Comparison of ENCODE assay signal across 1 cellular context in the genomic region with DNA sequence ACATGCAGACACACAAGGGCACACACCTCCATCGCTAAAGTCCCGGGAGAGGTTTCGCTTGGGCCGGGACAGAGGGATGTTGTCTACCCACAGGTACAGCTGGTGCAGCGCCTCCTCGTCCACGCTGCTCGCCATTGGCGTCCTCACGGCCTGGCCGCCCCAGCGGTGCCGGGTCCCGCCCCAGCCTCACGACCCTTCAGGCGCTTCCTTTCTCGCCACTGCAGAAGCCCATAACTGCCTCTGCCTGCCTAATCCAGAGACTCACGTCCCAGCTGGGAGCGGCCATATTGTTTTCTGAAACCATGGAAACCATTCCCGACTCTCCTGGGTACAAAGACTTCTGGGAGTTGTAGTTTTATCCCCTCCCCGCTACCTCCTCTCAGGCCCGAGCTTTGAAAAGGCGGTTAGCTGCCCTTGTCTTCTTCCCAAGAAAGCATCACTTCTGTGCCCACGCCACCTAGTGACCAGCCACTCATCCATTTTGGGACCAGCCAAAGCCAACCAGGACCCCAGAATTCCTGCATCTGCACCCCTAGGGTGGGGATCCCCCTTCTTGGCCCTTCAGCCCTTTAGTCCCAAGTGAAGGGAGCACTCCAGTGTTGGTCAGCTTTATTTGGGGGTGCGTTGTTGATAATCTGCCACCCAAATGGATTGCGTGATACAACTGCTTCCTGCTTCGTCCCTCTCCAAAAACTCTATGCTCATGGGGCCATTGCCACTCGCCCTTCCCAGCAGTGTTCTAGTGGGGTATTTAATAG.
A peak's percentile ranks its signal among the peaks of the same experiment; 100 is the strongest.
TF ChIP-seq lines count a peak whose summit lies in the region.

A gene with protein sequence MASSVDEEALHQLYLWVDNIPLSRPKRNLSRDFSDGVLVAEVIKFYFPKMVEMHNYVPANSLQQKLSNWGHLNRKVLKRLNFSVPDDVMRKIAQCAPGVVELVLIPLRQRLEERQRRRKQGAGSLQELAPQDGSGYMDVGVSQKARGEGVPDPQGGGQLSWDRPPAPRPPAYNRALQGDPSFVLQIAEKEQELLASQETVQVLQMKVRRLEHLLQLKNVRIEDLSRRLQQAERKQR (minus strand): TSS at position 296 of the 758 bp plus-strand sequence. CDS start 161 bp downstream, at position 135.

TF ChIP-seq in HepG2, 621 proteins besides CTCF, POLR2A, EP300 and RAD21 (continued from another document and continues in another):
- TF ChIP-seq, protein P1, sequence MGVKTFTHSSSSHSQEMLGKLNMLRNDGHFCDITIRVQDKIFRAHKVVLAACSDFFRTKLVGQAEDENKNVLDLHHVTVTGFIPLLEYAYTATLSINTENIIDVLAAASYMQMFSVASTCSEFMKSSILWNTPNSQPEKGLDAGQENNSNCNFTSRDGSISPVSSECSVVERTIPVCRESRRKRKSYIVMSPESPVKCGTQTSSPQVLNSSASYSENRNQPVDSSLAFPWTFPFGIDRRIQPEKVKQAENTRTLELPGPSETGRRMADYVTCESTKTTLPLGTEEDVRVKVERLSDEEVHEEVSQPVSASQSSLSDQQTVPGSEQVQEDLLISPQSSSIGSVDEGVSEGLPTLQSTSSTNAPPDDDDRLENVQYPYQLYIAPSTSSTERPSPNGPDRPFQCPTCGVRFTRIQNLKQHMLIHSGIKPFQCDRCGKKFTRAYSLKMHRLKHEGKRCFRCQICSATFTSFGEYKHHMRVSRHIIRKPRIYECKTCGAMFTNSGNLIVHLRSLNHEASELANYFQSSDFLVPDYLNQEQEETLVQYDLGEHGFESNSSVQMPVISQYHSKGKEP (CRISPR knock-in tag; IDR thresholded peaks at IDR 0.05): no peak
- TF ChIP-seq, protein P2, sequence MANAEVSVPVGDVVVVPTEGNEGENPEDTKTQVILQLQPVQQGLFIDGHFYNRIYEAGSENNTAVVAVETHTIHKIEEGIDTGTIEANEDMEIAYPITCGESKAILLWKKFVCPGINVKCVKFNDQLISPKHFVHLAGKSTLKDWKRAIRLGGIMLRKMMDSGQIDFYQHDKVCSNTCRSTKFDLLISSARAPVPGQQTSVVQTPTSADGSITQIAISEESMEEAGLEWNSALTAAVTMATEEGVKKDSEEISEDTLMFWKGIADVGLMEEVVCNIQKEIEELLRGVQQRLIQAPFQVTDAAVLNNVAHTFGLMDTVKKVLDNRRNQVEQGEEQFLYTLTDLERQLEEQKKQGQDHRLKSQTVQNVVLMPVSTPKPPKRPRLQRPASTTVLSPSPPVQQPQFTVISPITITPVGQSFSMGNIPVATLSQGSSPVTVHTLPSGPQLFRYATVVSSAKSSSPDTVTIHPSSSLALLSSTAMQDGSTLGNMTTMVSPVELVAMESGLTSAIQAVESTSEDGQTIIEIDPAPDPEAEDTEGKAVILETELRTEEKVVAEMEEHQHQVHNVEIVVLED (CRISPR knock-in tag; IDR thresholded peaks at IDR 0.05; ENCODE audit: borderline replicate concordance): peak; percentile 64; the same call in 1 of the 2 replicates
- TF ChIP-seq SRSF1 (optimal IDR thresholded peaks at IDR 0.05; ENCODE audit: low read depth, low read length) (peak; percentile 74), CEBPG (CRISPR knock-in tag; IDR thresholded peaks at IDR 0.05) (0 out of 2 replicates have a peak, but pooled peaks have one; percentile 22), KLF13 (CRISPR knock-in tag; IDR thresholded peaks at IDR 0.05) (no peak), MIXL1 (CRISPR knock-in tag; IDR thresholded peaks at IDR 0.05) (peak; percentile 62; the same call in 1 of the 2 replicates), ISL2 (CRISPR knock-in tag; IDR thresholded peaks at IDR 0.05) (no peak), SAFB2 (CRISPR knock-in tag; IDR thresholded peaks at IDR 0.05; ENCODE audit: borderline replicate concordance, low read depth) (peak; percentile 34; the same call in 1 of the 2 replicates), ZNF605 (CRISPR knock-in tag; IDR thresholded peaks at IDR 0.05) (0 out of 2 replicates have a peak, but pooled peaks have one; percentile 18), RXRA (CRISPR knock-in tag; IDR thresholded peaks at IDR 0.05) (peak; percentile 32; the same call in 1 of the 2 replicates), MXI1 (IDR thresholded peaks at IDR 0.05; ENCODE audit: borderline replicate concordance, low read depth, low read length) (peak; percentile 98), ZNF230 (CRISPR knock-in tag; IDR thresholded peaks at IDR 0.05) (no peak), HNF4G (IDR thresholded peaks at IDR 0.05; ENCODE audit: borderline replicate concordance, low read depth, low read length) (no peak), HNF4G (CRISPR knock-in tag; IDR thresholded peaks at IDR 0.05; ENCODE audit: borderline replicate concordance, low read depth) (0 out of 2 replicates have a peak, but pooled peaks have one; percentile 30), SMC3 (IDR thresholded peaks at IDR 0.05; ENCODE audit: low read length) (peak; percentile 74), ESRRA (CRISPR knock-in tag; IDR thresholded peaks at IDR 0.05; ENCODE audit: low read depth) (peak; percentile 47; the same call in 1 of the 2 replicates), MLLT10 (CRISPR knock-in tag; IDR thresholded peaks at IDR 0.05) (no peak), ZNF3 (CRISPR knock-in tag; IDR thresholded peaks at IDR 0.05) (no peak), ZNF768 (CRISPR knock-in tag; IDR thresholded peaks at IDR 0.05) (peak; percentile 70; the same call in 1 of the 2 replicates), TBP (CRISPR knock-in tag; IDR thresholded peaks at IDR 0.05) (no peak), HNRNPH1 (optimal IDR thresholded peaks at IDR 0.05; ENCODE audit: low read depth, low read length) (peak; percentile 55)
- TF ChIP-seq, protein P3, sequence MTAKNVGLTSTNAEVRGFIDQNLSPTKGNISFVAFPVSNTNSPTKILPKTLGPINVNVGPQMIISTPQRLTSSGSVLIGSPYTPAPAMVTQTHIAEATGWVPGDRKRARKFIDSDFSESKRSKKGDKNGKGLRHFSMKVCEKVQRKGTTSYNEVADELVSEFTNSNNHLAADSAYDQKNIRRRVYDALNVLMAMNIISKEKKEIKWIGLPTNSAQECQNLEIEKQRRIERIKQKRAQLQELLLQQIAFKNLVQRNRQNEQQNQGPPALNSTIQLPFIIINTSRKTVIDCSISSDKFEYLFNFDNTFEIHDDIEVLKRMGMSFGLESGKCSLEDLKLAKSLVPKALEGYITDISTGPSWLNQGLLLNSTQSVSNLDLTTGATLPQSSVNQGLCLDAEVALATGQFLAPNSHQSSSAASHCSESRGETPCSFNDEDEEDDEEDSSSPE (CRISPR knock-in tag; IDR thresholded peaks at IDR 0.05): peak; percentile 62
- TF ChIP-seq, protein P4, sequence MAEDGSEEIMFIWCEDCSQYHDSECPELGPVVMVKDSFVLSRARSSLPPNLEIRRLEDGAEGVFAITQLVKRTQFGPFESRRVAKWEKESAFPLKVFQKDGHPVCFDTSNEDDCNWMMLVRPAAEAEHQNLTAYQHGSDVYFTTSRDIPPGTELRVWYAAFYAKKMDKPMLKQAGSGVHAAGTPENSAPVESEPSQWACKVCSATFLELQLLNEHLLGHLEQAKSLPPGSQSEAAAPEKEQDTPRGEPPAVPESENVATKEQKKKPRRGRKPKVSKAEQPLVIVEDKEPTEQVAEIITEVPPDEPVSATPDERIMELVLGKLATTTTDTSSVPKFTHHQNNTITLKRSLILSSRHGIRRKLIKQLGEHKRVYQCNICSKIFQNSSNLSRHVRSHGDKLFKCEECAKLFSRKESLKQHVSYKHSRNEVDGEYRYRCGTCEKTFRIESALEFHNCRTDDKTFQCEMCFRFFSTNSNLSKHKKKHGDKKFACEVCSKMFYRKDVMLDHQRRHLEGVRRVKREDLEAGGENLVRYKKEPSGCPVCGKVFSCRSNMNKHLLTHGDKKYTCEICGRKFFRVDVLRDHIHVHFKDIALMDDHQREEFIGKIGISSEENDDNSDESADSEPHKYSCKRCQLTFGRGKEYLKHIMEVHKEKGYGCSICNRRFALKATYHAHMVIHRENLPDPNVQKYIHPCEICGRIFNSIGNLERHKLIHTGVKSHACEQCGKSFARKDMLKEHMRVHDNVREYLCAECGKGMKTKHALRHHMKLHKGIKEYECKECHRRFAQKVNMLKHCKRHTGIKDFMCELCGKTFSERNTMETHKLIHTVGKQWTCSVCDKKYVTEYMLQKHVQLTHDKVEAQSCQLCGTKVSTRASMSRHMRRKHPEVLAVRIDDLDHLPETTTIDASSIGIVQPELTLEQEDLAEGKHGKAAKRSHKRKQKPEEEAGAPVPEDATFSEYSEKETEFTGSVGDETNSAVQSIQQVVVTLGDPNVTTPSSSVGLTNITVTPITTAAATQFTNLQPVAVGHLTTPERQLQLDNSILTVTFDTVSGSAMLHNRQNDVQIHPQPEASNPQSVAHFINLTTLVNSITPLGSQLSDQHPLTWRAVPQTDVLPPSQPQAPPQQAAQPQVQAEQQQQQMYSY (CRISPR knock-in tag; IDR thresholded peaks at IDR 0.05): no peak
- TF ChIP-seq, protein P5, sequence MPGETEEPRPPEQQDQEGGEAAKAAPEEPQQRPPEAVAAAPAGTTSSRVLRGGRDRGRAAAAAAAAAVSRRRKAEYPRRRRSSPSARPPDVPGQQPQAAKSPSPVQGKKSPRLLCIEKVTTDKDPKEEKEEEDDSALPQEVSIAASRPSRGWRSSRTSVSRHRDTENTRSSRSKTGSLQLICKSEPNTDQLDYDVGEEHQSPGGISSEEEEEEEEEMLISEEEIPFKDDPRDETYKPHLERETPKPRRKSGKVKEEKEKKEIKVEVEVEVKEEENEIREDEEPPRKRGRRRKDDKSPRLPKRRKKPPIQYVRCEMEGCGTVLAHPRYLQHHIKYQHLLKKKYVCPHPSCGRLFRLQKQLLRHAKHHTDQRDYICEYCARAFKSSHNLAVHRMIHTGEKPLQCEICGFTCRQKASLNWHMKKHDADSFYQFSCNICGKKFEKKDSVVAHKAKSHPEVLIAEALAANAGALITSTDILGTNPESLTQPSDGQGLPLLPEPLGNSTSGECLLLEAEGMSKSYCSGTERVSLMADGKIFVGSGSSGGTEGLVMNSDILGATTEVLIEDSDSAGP (CRISPR knock-in tag; IDR thresholded peaks at IDR 0.05; ENCODE audit: borderline replicate concordance): peak; percentile 69
- TF ChIP-seq, protein P6, sequence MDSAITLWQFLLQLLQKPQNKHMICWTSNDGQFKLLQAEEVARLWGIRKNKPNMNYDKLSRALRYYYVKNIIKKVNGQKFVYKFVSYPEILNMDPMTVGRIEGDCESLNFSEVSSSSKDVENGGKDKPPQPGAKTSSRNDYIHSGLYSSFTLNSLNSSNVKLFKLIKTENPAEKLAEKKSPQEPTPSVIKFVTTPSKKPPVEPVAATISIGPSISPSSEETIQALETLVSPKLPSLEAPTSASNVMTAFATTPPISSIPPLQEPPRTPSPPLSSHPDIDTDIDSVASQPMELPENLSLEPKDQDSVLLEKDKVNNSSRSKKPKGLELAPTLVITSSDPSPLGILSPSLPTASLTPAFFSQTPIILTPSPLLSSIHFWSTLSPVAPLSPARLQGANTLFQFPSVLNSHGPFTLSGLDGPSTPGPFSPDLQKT (CRISPR knock-in tag; IDR thresholded peaks at IDR 0.05; ENCODE audit: borderline replicate concordance): no peak
- TF ChIP-seq, protein P7, sequence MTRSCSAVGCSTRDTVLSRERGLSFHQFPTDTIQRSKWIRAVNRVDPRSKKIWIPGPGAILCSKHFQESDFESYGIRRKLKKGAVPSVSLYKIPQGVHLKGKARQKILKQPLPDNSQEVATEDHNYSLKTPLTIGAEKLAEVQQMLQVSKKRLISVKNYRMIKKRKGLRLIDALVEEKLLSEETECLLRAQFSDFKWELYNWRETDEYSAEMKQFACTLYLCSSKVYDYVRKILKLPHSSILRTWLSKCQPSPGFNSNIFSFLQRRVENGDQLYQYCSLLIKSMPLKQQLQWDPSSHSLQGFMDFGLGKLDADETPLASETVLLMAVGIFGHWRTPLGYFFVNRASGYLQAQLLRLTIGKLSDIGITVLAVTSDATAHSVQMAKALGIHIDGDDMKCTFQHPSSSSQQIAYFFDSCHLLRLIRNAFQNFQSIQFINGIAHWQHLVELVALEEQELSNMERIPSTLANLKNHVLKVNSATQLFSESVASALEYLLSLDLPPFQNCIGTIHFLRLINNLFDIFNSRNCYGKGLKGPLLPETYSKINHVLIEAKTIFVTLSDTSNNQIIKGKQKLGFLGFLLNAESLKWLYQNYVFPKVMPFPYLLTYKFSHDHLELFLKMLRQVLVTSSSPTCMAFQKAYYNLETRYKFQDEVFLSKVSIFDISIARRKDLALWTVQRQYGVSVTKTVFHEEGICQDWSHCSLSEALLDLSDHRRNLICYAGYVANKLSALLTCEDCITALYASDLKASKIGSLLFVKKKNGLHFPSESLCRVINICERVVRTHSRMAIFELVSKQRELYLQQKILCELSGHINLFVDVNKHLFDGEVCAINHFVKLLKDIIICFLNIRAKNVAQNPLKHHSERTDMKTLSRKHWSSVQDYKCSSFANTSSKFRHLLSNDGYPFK (CRISPR knock-in tag; IDR thresholded peaks at IDR 0.05; ENCODE audit: borderline replicate concordance): peak; percentile 85
- TF ChIP-seq, protein P8, sequence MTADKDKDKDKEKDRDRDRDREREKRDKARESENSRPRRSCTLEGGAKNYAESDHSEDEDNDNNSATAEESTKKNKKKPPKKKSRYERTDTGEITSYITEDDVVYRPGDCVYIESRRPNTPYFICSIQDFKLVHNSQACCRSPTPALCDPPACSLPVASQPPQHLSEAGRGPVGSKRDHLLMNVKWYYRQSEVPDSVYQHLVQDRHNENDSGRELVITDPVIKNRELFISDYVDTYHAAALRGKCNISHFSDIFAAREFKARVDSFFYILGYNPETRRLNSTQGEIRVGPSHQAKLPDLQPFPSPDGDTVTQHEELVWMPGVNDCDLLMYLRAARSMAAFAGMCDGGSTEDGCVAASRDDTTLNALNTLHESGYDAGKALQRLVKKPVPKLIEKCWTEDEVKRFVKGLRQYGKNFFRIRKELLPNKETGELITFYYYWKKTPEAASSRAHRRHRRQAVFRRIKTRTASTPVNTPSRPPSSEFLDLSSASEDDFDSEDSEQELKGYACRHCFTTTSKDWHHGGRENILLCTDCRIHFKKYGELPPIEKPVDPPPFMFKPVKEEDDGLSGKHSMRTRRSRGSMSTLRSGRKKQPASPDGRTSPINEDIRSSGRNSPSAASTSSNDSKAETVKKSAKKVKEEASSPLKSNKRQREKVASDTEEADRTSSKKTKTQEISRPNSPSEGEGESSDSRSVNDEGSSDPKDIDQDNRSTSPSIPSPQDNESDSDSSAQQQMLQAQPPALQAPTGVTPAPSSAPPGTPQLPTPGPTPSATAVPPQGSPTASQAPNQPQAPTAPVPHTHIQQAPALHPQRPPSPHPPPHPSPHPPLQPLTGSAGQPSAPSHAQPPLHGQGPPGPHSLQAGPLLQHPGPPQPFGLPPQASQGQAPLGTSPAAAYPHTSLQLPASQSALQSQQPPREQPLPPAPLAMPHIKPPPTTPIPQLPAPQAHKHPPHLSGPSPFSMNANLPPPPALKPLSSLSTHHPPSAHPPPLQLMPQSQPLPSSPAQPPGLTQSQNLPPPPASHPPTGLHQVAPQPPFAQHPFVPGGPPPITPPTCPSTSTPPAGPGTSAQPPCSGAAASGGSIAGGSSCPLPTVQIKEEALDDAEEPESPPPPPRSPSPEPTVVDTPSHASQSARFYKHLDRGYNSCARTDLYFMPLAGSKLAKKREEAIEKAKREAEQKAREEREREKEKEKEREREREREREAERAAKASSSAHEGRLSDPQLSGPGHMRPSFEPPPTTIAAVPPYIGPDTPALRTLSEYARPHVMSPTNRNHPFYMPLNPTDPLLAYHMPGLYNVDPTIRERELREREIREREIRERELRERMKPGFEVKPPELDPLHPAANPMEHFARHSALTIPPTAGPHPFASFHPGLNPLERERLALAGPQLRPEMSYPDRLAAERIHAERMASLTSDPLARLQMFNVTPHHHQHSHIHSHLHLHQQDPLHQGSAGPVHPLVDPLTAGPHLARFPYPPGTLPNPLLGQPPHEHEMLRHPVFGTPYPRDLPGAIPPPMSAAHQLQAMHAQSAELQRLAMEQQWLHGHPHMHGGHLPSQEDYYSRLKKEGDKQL (CRISPR knock-in tag; IDR thresholded peaks at IDR 0.05; ENCODE audit: low read depth): no peak
- TF ChIP-seq, protein P9, sequence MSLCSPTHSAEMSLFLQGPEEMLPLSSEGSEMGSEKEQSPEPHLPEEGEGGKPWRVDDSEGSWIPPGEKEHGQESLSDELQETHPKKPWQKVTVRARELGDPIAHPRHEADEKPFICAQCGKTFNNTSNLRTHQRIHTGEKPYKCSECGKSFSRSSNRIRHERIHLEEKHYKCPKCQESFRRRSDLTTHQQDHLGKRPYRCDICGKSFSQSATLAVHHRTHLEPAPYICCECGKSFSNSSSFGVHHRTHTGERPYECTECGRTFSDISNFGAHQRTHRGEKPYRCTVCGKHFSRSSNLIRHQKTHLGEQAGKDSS (CRISPR knock-in tag; IDR thresholded peaks at IDR 0.05; ENCODE audit: borderline replicate concordance, low read depth): peak; percentile 28; the same call in 1 of the 2 replicates
